ENCODE assay signal across 22 cellular contexts in genomic region chr6:111031151-111031550, GRCh38. TPM values are rescaled to one million over a fixed set of nuclear protein-coding genes. Genes with fewer than 3 reads are reported as not detected.
DNase-seq lines count a peak whose midpoint lies in the region; ATAC-seq and TF ChIP-seq lines count a peak whose summit lies in the region.
"Had no signal": no experiment of that assay in that cellular context is flagged by ENCODE, and none has a peak within 500 bp of the region (broad histone marks: within the 10 kb centered on the region; RNA-seq: fewer than 3 reads in every experiment).

No MANE protein-coding gene starts in this region.

- TF ChIP-seq EP300 in esophagus muscularis mucosa (IDR thresholded peaks at IDR 0.05), result no peak

- no peaks in the 10 kb centered on the region for H3K9me3 Mint-ChIP-seq in GM23338
- H3K9me3 Mint-ChIP-seq: HFFc6 had no signal

- H3K27ac ChIP-seq in GM23338 (ENCODE audit: low read depth) (0 out of 2 replicates have a peak overlapping the region, but pooled peaks have one; percentile 46), esophagus muscularis mucosa (replicated peaks in 1 of 4) (no peak overlapping the region), gastrocnemius medialis (peak overlapping the region; percentile 39 to 81 (median 72))
- H3K27ac ChIP-seq: GM23248 had no signal

- H3K27me3 ChIP-seq in GM23338 (ENCODE audit: insufficient read depth) (no peaks in the 10 kb centered on the region), esophagus muscularis mucosa (peaks cover 0 to 5% (median 0%) of the 10 kb centered on the region in 4 donors), gastrocnemius medialis (no peaks in the 10 kb centered on the region)

- no peaks in the 10 kb centered on the region for H3K9me2 ChIP-seq in GM23338 (ENCODE audit: insufficient read depth)
- H3K9me2 ChIP-seq: SK-N-SH had no signal

- in situ Hi-C loops in gastrocnemius medialis (cut with MboI; ENCODE audit: low sequenced_read_pairs in 4 of 4), result no loop called here

- H3K9me3 ChIP-seq in esophagus muscularis mucosa (no peaks in the 10 kb centered on the region), gastrocnemius medialis (no peaks in the 10 kb centered on the region)
- H3K9me3 ChIP-seq: HAP-1, SK-N-SH had no signal

- H3K4me1 ChIP-seq in GM23338 (ENCODE audit: insufficient read depth), result peaks cover 28% of the 10 kb centered on the region
- no peaks in the 10 kb centered on the region for H3K4me1 ChIP-seq in esophagus muscularis mucosa
- H3K4me1 ChIP-seq in gastrocnemius medialis, result peaks cover 39 to 52% of the 10 kb centered on the region in 2 donors
- H3K4me1 ChIP-seq: HAP-1 had no signal

- WGBS in esophagus muscularis mucosa, result 82% methylated on average over 6 of the region's 6 CpGs

- peaks cover 15% of the 10 kb centered on the region for H3K27me3 Mint-ChIP-seq in GM23338 (ENCODE audit: insufficient read depth, low read depth, poor library complexity)

- TF ChIP-seq POLR2A in esophagus muscularis mucosa (IDR thresholded peaks at IDR 0.05; ENCODE audit: low read depth) (no peak), gastrocnemius medialis (IDR thresholded peaks at IDR 0.05) (no peak)

- TF ChIP-seq CTCF in GM23338 (conservative IDR thresholded peaks at IDR 0.05; ENCODE audit: low read depth in 2 of 2) (no peak), esophagus muscularis mucosa (IDR thresholded peaks at IDR 0.05) (no peak), gastrocnemius medialis (IDR thresholded peaks at IDR 0.05 in 4 of 5, conservative IDR thresholded peaks at IDR 0.05 in 1 of 5) (no peak)

- peak; percentile 11 for DNase-seq in NCI-H2227 treated with DMSO at 0.1 percent for 48 hours (lab: John Stamatoyannopoulos, UW)
- no peak for DNase-seq in NCI-H2227 (lab: John Stamatoyannopoulos, UW; ENCODE audit: unreplicated experiment)
- DNase-seq in GM23338 (ENCODE audit: low spot score), result no peak
- DNase-seq in esophagus muscularis mucosa (ENCODE audit: extremely low spot score), result peak; percentile 19
- DNase-seq in gastrocnemius medialis, result no peak
- no peak for DNase-seq in left lobe of liver (ENCODE audit: low spot score)
- no peak for DNase-seq in GM03348 (ENCODE audit: low spot score)
- DNase-seq in T-helper 2 cell, result no peak
- DNase-seq: DMS53, GM23248, HFFc6, Kasumi-1, NCI-H1092 treated with DMSO at 0.1 percent for 48 hours, NCI-H1436, NCI-H2081 treated with DMSO at 0.1 percent for 48 hours, NCI-H526 treated with DMSO at 0.1 percent for 48 hours, RPMI8226, SHP77, SK-N-SH had no signal

- H2AFZ ChIP-seq in GM23338, result no peak overlapping the region
- H2AFZ ChIP-seq: GM23248 had no signal

- no peaks in the 10 kb centered on the region for H3K79me2 ChIP-seq in GM23338 (replicated peaks; ENCODE audit: insufficient read depth)

- no peak for ATAC-seq in GM23338
- no peak for ATAC-seq in gastrocnemius medialis
- no peak for ATAC-seq in left lobe of liver
- ATAC-seq: K562 had no signal

- H3K27ac Mint-ChIP-seq in GM23338, result no peak overlapping the region
- H3K27ac Mint-ChIP-seq: HFFc6 had no signal

- no peaks in the 10 kb centered on the region; the same call in 1 of the 2 replicates for H3F3A ChIP-seq in GM23338 (replicated peaks; ENCODE audit: low read depth)

- no peak overlapping the region for H3K4me2 ChIP-seq in GM23338
- H3K4me2 ChIP-seq: SK-N-SH had no signal

- no peak overlapping the region for H3K4me3 ChIP-seq in GM23338
- no peak overlapping the region for H3K4me3 ChIP-seq in esophagus muscularis mucosa
- H3K4me3 ChIP-seq in gastrocnemius medialis, result no peak overlapping the region
- H3K4me3 ChIP-seq: GM23248, HAP-1, K562 had no signal

- H3K36me3 ChIP-seq in GM23338 (ENCODE audit: insufficient read depth) (no peaks in the 10 kb centered on the region), esophagus muscularis mucosa (peaks cover 4 to 10% (median 9%) of the 10 kb centered on the region in 4 donors), gastrocnemius medialis (peaks cover 0 to 11% of the 10 kb centered on the region in 2 donors)

- peaks cover 42% of the 10 kb centered on the region for H3K4me1 Mint-ChIP-seq in GM23338

- H3K4me3 Mint-ChIP-seq in GM23338, result no peak overlapping the region
- H3K4me3 Mint-ChIP-seq: HFFc6 had no signal

- H4K20me1 ChIP-seq in GM23338 (replicated peaks; ENCODE audit: insufficient read depth), result no peaks in the 10 kb centered on the region

- peaks cover 16% of the 10 kb centered on the region; the same call in 2 of the 3 replicates for H3K36me3 Mint-ChIP-seq in GM23338 (ENCODE audit: low read depth)

- intact Hi-C loops in esophagus muscularis mucosa (cut with DNase I), result no loop called here
- intact Hi-C loops in gastrocnemius medialis (cut with DNase I; ENCODE audit: low total_unique reads), result loop anchor here (5.0 kb wide), 1 partner anchor 101 kb away; no protein-coding TSS in a partner anchor

TF ChIP-seq in GM23338, 12 proteins besides CTCF, POLR2A, EP300 and RAD21 (continues in another document):
- no peak for TF ChIP-seq REST (IDR thresholded peaks at IDR 0.05; ENCODE audit: unreplicated experiment)

RNA-seq across cellular contexts. Expression of gene RPF2, which starts 49.3 kb away (rescaled TPM):
- 73.5 and 97.2 TPM in 2 replicates for total RNA-seq in GM23338 (2014; rRNA removed; shearing (Covaris generic))
- 141 and 157 TPM in 2 replicates for polyA plus RNA-seq in GM23338 (2016; fragmentation: Nextera tagmentation; extraction: Ambion mirVana)
- total RNA-seq in esophagus muscularis mucosa, result 10 to 100 TPM; 14.8 to 28.5 (median 17.3) TPM
- total RNA-seq in gastrocnemius medialis, result 10 to 100 TPM; 29.3 to 49.0 (median 46.0) TPM
- total RNA-seq in left lobe of liver, result 10.8 TPM

RNA-seq across cellular contexts. Expression of gene SLC16A10, which starts 56.2 kb away (rescaled TPM):
- 30.9 and 37.6 TPM in 2 replicates for total RNA-seq in GM23338 (2014; rRNA removed; shearing (Covaris generic))
- polyA plus RNA-seq in GM23338 (2016; fragmentation: Nextera tagmentation; extraction: Ambion mirVana), result 10.5 and 12.1 TPM in 2 replicates
- 1 to 10 TPM in 1 of 4 donors, under 1 TPM in 3; 0.45 to 5.3 (median 0.70) TPM for total RNA-seq in esophagus muscularis mucosa
- total RNA-seq in gastrocnemius medialis, result 100 to 1,000 TPM in 3 of 4 donors, 10 to 100 TPM in 1; 81.5 to 167 (median 144) TPM
- 14.9 TPM for total RNA-seq in left lobe of liver
- total RNA-seq: GM23248, HFFc6 had no signal
- polyA plus RNA-seq: BJ, GM23248 had no signal

Comparison
In these comparisons a context has a peak if more than half of its experiments do, and no peak if none do; other contexts are left out.
1. DNase-seq: peak in NCI-H2227 treated with DMSO at 0.1 percent for 48 hours (single experiment) and esophagus muscularis mucosa (single experiment); none in NCI-H2227 (single experiment), GM23338 (single experiment), gastrocnemius medialis (0 of 2), left lobe of liver (single experiment), GM03348 (single experiment) and T-helper 2 cell (0 of 5).
2. H3K27ac ChIP-seq: peak in GM23338 (single experiment) and gastrocnemius medialis (4 of 4); none in esophagus muscularis mucosa (0 of 4).